Comparison of ENCODE assay signal across 17 cellular contexts in the genomic region with DNA sequence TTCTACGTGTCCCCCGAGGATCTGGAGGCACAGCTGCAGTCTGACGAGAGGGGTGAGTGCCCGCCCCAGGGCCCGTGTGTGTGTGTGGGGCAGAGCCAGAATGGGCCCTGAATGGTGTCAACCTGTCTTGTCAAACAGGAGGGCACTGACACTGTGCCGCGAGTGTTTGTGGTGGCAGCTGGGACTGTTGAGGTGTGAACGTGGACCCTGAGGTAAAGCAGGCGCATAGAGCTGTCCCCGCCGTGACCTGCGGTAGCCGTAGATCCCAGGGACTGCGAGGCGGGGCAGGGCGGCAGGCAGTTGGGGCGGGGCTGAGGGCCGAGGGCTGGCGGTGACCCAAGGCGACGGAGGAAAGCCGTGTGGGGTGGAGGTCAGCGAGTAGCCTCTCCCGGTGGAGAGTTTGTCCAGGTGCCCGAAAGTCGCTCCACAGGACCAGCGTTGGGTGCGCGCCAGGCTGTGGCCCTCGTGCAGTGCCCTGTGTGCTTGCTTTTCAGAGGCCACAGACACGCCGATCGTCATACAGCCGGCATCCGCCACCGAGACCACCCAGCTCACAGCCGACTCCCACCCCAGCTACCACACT.
"Had no signal": no experiment of that assay in that cellular context is flagged by ENCODE, and none has a peak within 500 bp of the region (broad histone marks: within the 10 kb centered on the region; RNA-seq: fewer than 3 reads in every experiment).

No MANE protein-coding gene starts in this region.

- H3K9me3 Mint-ChIP-seq: neural progenitor cell; stimulated activated naive B cell treated with anti-CD40 and anti-IgM and Interleukin-4, amounts not matched to agents 10 μg/mL and 1 μg/mL and 100 μg/mL, for 72 hours had no signal

- H3K4me3 ChIP-seq: cardiac muscle cell, dorsolateral prefrontal cortex, gastroesophageal sphincter, hepatocyte, lower lobe of right lung, neural progenitor cell, pancreas, tibial nerve, uterus had no signal

- H3K27me3 ChIP-seq: cardiac muscle cell, dorsolateral prefrontal cortex, gastroesophageal sphincter, hepatocyte, neural progenitor cell, pancreas, tibial nerve, uterus had no signal

- H3K27me3 Mint-ChIP-seq: stimulated activated naive B cell treated with anti-CD40 and anti-IgM and Interleukin-4, amounts not matched to agents 10 μg/mL and 1 μg/mL and 100 μg/mL, for 72 hours had no signal

- DNase-seq: activated CD4-positive, alpha-beta T cell treated with anti-CD3 and anti-CD28 coated beads, Interleukin-2, amount 50 U/mL, for 1 hour; activated CD8-positive, alpha-beta memory T cell treated with anti-CD3 and anti-CD28 coated beads for 24 hours; activated naive CD4-positive, alpha-beta T cell treated with Interleukin-2 at 50 U/mL for 16 hours; dorsolateral prefrontal cortex; lower lobe of right lung; midbrain; stimulated activated CD4-positive, alpha-beta T cell treated with anti-CD3 and anti-CD28 coated beads, Interleukin-2, amount 100 ng/mL, for 48 hours; stimulated activated naive B cell treated with anti-CD40 and anti-IgM and Interleukin-4, amounts not matched to agents 10 μg/mL and 1 μg/mL and 100 μg/mL, for 72 hours; T-helper 9 cell; uterus had no signal

- ATAC-seq: activated CD4-positive, CD25-positive, alpha-beta regulatory T cell treated with anti-CD3 and anti-CD28 coated beads, Interleukin-2, amount 50 U/mL, for 24 hours; gastroesophageal sphincter; lower lobe of right lung; pancreas; stimulated activated naive B cell treated with anti-CD40 and anti-IgM and Interleukin-4, amounts not matched to agents 10 μg/mL and 1 μg/mL and 100 μg/mL, for 72 hours had no signal

- H3K9ac ChIP-seq: neural progenitor cell had no signal

- FAIRE-seq: pancreas had no signal

- H3K4me2 ChIP-seq: hepatocyte, neural progenitor cell had no signal

- H3K36me3 ChIP-seq: neural progenitor cell, uterus had no signal

- H3K9me3 ChIP-seq: gastroesophageal sphincter, lower lobe of right lung, pancreas, tibial nerve, uterus had no signal

- H3K27ac Mint-ChIP-seq: neural progenitor cell; stimulated activated naive B cell treated with anti-CD40 and anti-IgM and Interleukin-4, amounts not matched to agents 10 μg/mL and 1 μg/mL and 100 μg/mL, for 72 hours had no signal

- H3K4me1 ChIP-seq: gastroesophageal sphincter, lower lobe of right lung, neural progenitor cell, pancreas, tibial nerve, uterus had no signal

- H3K27ac ChIP-seq: cardiac muscle cell, dorsolateral prefrontal cortex, gastroesophageal sphincter, hepatocyte, lower lobe of right lung, neural progenitor cell, pancreas, tibial nerve, uterus had no signal

- H2AFZ ChIP-seq: hepatocyte, neural progenitor cell had no signal

- H3K4me3 Mint-ChIP-seq: neural progenitor cell; stimulated activated naive B cell treated with anti-CD40 and anti-IgM and Interleukin-4, amounts not matched to agents 10 μg/mL and 1 μg/mL and 100 μg/mL, for 72 hours had no signal
